20 cellular contexts compared by ENCODE assay signal in the genomic region with DNA sequence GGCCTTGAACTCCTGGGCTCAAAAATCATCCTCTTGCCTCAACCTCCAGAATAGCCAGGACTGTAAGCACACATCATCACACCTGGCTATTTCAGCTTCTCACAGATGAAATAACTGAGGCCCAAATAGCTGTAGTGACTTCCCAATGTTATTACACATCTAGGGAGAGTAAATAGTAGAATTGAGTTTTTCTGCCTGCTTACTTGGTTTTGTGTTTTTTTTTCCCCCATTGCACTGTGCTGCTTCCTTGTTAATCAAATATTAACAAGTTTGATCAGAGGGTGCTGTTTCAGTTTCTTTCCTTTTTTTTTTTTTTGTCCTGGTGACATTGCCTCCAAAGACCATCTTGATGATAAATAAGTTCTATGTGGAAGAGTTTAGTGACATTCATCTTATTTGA.
"Had no signal": no experiment of that assay in that cellular context is flagged by ENCODE, and none has a peak within 500 bp of the region (broad histone marks: within the 10 kb centered on the region; RNA-seq: fewer than 3 reads in every experiment).

No MANE protein-coding gene starts in this region.

- H3K9me3 Mint-ChIP-seq: activated B cell treated with CpG ODN at 0.5 μM for 24 hours; activated naive CD8-positive, alpha-beta T cell treated with anti-CD3 and anti-CD28 coated beads, Interleukin-2, amount 50 U/mL, for 24 hours; activated T-helper 1 cell treated with anti-CD3 and anti-CD28 coated beads, Interleukin-12 subunit alpha, Interleukin-12 subunit beta, Interleukin-2, Interleukin-4 antibody, amounts not matched to agents 30 ng/mL and 10 ng/mL and 1 ng/mL, durations not matched to agents 14 hours and 24 hours and 36 hours; endodermal cell; neural crest cell; stimulated activated naive CD8-positive, alpha-beta T cell treated with anti-CD3 and anti-CD28 coated beads, Interleukin-15, Interleukin-2, amounts not matched to agents 100 ng/mL and 50 ng/mL, for 24 hours had no signal

- H3K9me3 ChIP-seq: esophagus squamous epithelium, gastrocnemius medialis, thyroid gland had no signal

- H3K27me3 ChIP-seq: esophagus squamous epithelium, gastrocnemius medialis, thyroid gland had no signal

- H3K4me1 Mint-ChIP-seq: endodermal cell had no signal

- H3K4me3 ChIP-seq: esophagus squamous epithelium, gastrocnemius medialis, thyroid gland had no signal

- DNase-seq: activated B cell treated with CpG ODN at 0.5 μM for 24 hours; activated CD4-positive, alpha-beta T cell treated with anti-CD3 and anti-CD28 coated beads for 36 hours; activated CD4-positive, alpha-beta T cell treated with anti-CD3 and anti-CD28 coated beads, Interleukin-2, amount 50 U/mL, for 48 hours; activated gamma-delta T cell treated with Interleukin-2 at 50 U/mL for 16 hours; activated naive CD8-positive, alpha-beta T cell treated with anti-CD3 and anti-CD28 coated beads, Interleukin-2, amount 50 U/mL, for 24 hours; cortex of kidney; endodermal cell; esophagus squamous epithelium; gastrocnemius medialis; hypothalamus; mesenchymal stem cell; occipital lobe; retina; stimulated activated CD4-positive, alpha-beta T cell treated with anti-CD3 and anti-CD28 coated beads, Interleukin-2, amount 100 ng/mL, for 48 hours; substantia nigra; thyroid gland had no signal

- H3K4me3 Mint-ChIP-seq: activated B cell treated with CpG ODN at 0.5 μM for 24 hours; activated CD4-positive, alpha-beta T cell treated with anti-CD3 and anti-CD28 coated beads for 36 hours; activated naive CD8-positive, alpha-beta T cell treated with anti-CD3 and anti-CD28 coated beads, Interleukin-2, amount 50 U/mL, for 24 hours; activated T-helper 1 cell treated with anti-CD3 and anti-CD28 coated beads, Interleukin-12 subunit alpha, Interleukin-12 subunit beta, Interleukin-2, Interleukin-4 antibody, amounts not matched to agents 30 ng/mL and 10 ng/mL and 1 ng/mL, durations not matched to agents 14 hours and 24 hours and 36 hours; endodermal cell; neural crest cell; stimulated activated naive CD8-positive, alpha-beta T cell treated with anti-CD3 and anti-CD28 coated beads, Interleukin-15, Interleukin-2, amounts not matched to agents 100 ng/mL and 50 ng/mL, for 24 hours had no signal

- H3K27ac ChIP-seq: esophagus squamous epithelium, gastrocnemius medialis, thyroid gland had no signal

- ATAC-seq: activated CD4-positive, alpha-beta T cell treated with anti-CD3 and anti-CD28 coated beads for 36 hours; activated naive CD8-positive, alpha-beta T cell treated with anti-CD3 and anti-CD28 coated beads, Interleukin-2, amount 50 U/mL, for 24 hours; gastrocnemius medialis; SK-N-SH treated with all-trans-retinoic acid at 6 μM for 48 hours had no signal

- H3K36me3 ChIP-seq: esophagus squamous epithelium, gastrocnemius medialis, thyroid gland had no signal

- H3K27me3 Mint-ChIP-seq: activated B cell treated with CpG ODN at 0.5 μM for 24 hours; activated CD4-positive, alpha-beta T cell treated with anti-CD3 and anti-CD28 coated beads for 36 hours; activated naive CD8-positive, alpha-beta T cell treated with anti-CD3 and anti-CD28 coated beads, Interleukin-2, amount 50 U/mL, for 24 hours; stimulated activated naive CD8-positive, alpha-beta T cell treated with anti-CD3 and anti-CD28 coated beads, Interleukin-15, Interleukin-2, amounts not matched to agents 100 ng/mL and 50 ng/mL, for 24 hours had no signal

- H3K27ac Mint-ChIP-seq: activated B cell treated with CpG ODN at 0.5 μM for 24 hours; activated CD4-positive, alpha-beta T cell treated with anti-CD3 and anti-CD28 coated beads for 36 hours; activated naive CD8-positive, alpha-beta T cell treated with anti-CD3 and anti-CD28 coated beads, Interleukin-2, amount 50 U/mL, for 24 hours; activated T-helper 1 cell treated with anti-CD3 and anti-CD28 coated beads, Interleukin-12 subunit alpha, Interleukin-12 subunit beta, Interleukin-2, Interleukin-4 antibody, amounts not matched to agents 30 ng/mL and 10 ng/mL and 1 ng/mL, durations not matched to agents 14 hours and 24 hours and 36 hours; endodermal cell; stimulated activated naive CD8-positive, alpha-beta T cell treated with anti-CD3 and anti-CD28 coated beads, Interleukin-15, Interleukin-2, amounts not matched to agents 100 ng/mL and 50 ng/mL, for 24 hours had no signal
